Comparison of ENCODE assay signal across 12 cellular contexts in the genomic region with DNA sequence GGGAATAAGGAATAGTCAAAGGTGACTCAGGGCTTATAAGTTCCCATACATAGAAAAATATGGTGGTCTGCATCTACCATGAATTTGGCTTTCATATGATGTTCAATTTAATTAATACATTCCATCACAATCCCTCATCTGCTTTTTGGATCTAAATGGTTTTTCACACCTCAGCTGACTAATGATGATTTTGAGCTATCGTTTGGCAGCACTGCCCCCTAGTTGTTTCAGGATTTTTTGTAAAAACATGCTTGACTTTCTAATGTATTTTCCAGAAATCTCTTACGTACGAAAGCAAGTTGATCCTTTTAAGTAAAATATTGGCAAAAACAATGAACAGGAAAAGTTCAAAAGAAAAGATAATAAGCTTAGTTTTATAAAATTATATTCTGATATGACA.
A peak's percentile ranks its signal among the peaks of the same experiment; 100 is the strongest.
DNase-seq lines count a peak whose midpoint lies in the region; ATAC-seq, FAIRE-seq and TF ChIP-seq lines count a peak whose summit lies in the region.
"Had no signal": no experiment of that assay in that cellular context is flagged by ENCODE, and none has a peak within 500 bp of the region (broad histone marks: within the 10 kb centered on the region; RNA-seq: fewer than 3 reads in every experiment).

No MANE protein-coding gene starts in this region.

- no peaks in the 10 kb centered on the region for H3K36me3 ChIP-seq in pancreas
- H3K36me3 ChIP-seq: BLaER1 treated with 17β-estradiol and CSF1 and Interleukin-3, amounts not matched to agents 10 nM and 100 nM; spleen had no signal

- DNase-seq in SIG-M5 treated with dmso at 0.1 percent for 504 hours (lab: John Stamatoyannopoulos, UW; ENCODE audit: unreplicated experiment) (peak; percentile 0), SIG-M5 (lab: John Stamatoyannopoulos, UW) (no peak), NCI-H69 (lab: John Stamatoyannopoulos, UW) (peak; percentile 40), dorsolateral prefrontal cortex (no peak), retinal pigment epithelial cell (ENCODE audit: low read depth) (no peak), pancreas (no peak), HCEC 1CT (no peak)
- DNase-seq: activated CD4-positive, alpha-beta T cell treated with anti-CD3 and anti-CD28 coated beads, Interleukin-2, amount 10 ng/mL, durations not matched to agents 7 days and 5 days; NCI-H510A treated with DMSO at 0.1 percent for 48 hours; spleen had no signal

- no peak overlapping the region for H3K4me3 ChIP-seq in dorsolateral prefrontal cortex
- no peak overlapping the region for H3K4me3 ChIP-seq in retinal pigment epithelial cell (ENCODE audit: low read length)
- H3K4me3 ChIP-seq in pancreas: no peak overlapping the region
- H3K4me3 ChIP-seq: BLaER1 treated with 17β-estradiol and CSF1 and Interleukin-3, amounts not matched to agents 10 nM and 100 nM; spleen had no signal

- intact Hi-C loops in dorsolateral prefrontal cortex (cut with DNase I) (no loop called here), pancreas (cut with DNase I) (no loop called here)

- H3K27me3 ChIP-seq in dorsolateral prefrontal cortex (no peaks in the 10 kb centered on the region), pancreas (no peaks in the 10 kb centered on the region)
- H3K27me3 ChIP-seq: BLaER1 treated with 17β-estradiol and CSF1 and Interleukin-3, amounts not matched to agents 10 nM and 100 nM; spleen had no signal

- H3K27ac ChIP-seq in dorsolateral prefrontal cortex: no peak overlapping the region
- no peak overlapping the region for H3K27ac ChIP-seq in pancreas
- H3K27ac ChIP-seq: BLaER1 treated with 17β-estradiol and CSF1 and Interleukin-3, amounts not matched to agents 10 nM and 100 nM; spleen had no signal

- H3K9me3 ChIP-seq in pancreas: no peaks in the 10 kb centered on the region
- H3K9me3 ChIP-seq: BLaER1 treated with 17β-estradiol and CSF1 and Interleukin-3, amounts not matched to agents 10 nM and 100 nM; spleen had no signal

- peak in 42 of 56 donors; percentile 8 to 62 (median 35) for TF ChIP-seq CTCF in dorsolateral prefrontal cortex (IDR thresholded peaks at IDR 0.05 in 54 of 56, conservative IDR thresholded peaks at IDR 0.05 in 2 of 56; ENCODE audit: low read depth in 1 of 56, partially characterized antibody in 56 of 56)
- peak; percentile 57 for TF ChIP-seq CTCF in retinal pigment epithelial cell (conservative IDR thresholded peaks at IDR 0.05; ENCODE audit: low read depth, low read length)
- TF ChIP-seq CTCF in pancreas (IDR thresholded peaks at IDR 0.05): no peak

- 27 to 35% methylated on average over 3 of the region's 3 CpGs for WGBS in pancreas, 2 donors

- ATAC-seq in pancreas: no peak
- ATAC-seq in GM18870 (IDR thresholded peaks at IDR 0.05; ENCODE audit: unreplicated experiment): no peak

- no peaks in the 10 kb centered on the region for H3K4me1 ChIP-seq in pancreas
- H3K4me1 ChIP-seq: BLaER1 treated with 17β-estradiol and CSF1 and Interleukin-3, amounts not matched to agents 10 nM and 100 nM; spleen had no signal

- no peak for FAIRE-seq in pancreas (lab: Jason Lieb, UNC)

Comparison
In these comparisons a context has a peak if more than half of its experiments do, and no peak if none do; other contexts are left out.
1. DNase-seq: peak in SIG-M5 treated with dmso at 0.1 percent for 504 hours (single experiment) and NCI-H69 (single experiment); none in SIG-M5 (single experiment), dorsolateral prefrontal cortex (0 of 10), retinal pigment epithelial cell (single experiment), pancreas (0 of 6) and HCEC 1CT (single experiment).
2. CTCF ChIP-seq: peak in dorsolateral prefrontal cortex (42 of 56) and retinal pigment epithelial cell (single experiment); none in pancreas (0 of 4).